Comparison of ENCODE assay signal across 10 cellular contexts in the genomic region with DNA sequence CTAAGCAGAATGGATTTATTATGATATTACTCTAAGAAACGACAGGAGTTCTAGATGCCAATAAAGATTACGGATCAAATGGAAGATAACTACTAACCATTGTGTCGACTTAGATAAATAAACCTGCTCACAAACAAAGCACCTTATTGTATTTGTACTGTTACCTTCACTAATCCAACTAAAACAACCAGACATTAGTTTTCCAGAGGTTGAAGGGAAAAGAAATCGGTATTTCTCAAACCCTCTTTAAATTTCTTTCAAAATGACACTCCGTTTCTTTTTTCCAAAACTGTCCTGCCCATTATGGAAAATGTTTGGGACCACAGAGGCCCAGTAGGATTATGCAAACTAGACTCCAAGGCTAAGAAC. TPM values are rescaled to one million over a fixed set of nuclear protein-coding genes. Genes with fewer than 3 reads are reported as not detected.
DNase-seq lines count a peak whose midpoint lies in the region; ATAC-seq, FAIRE-seq and TF ChIP-seq lines count a peak whose summit lies in the region.
"Had no signal": no experiment of that assay in that cellular context is flagged by ENCODE, and none has a peak within 500 bp of the region (broad histone marks: within the 10 kb centered on the region; RNA-seq: fewer than 3 reads in every experiment).

No MANE protein-coding gene starts in this region.

- no peak for ATAC-seq in T-cell (replicated peaks in 1 of 4)
- no peak for ATAC-seq in GM18502 (IDR thresholded peaks at IDR 0.05; ENCODE audit: poor library complexity, unreplicated experiment)

- H3K4me3 ChIP-seq in fibroblast of pulmonary artery (replicated peaks; ENCODE audit: low read depth, low read length) (peak overlapping the region; percentile 66), skeletal muscle cell (ENCODE audit: low read depth, low read length) (peak overlapping the region; percentile 91), small intestine (ENCODE audit: low read depth in 1 of 2, low read length in 2 of 2) (no peak overlapping the region), mesendoderm (ENCODE audit: low read length) (no peak overlapping the region)

- H3K4me1 Mint-ChIP-seq in T-cell = peaks cover 57 to 72% (median 60%) of the 10 kb centered on the region in 3 donors

- POLR2A ChIA-PET in T-cell (lab: Charles Lee) = interaction anchor here (0.6 to 1.3 kb wide), 3 partner anchors 9 to 65 kb away, joined by 3 to 9 read pairs (median 5); a partner anchor contains a TSS

- 62 to 71% (median 65%) methylated on average over 5 of the region's 5 CpGs for WGBS in small intestine, 3 donors
- no CpG with 5 or more reads among the region's 5 CpGs for WGBS in mesendoderm (ENCODE audit: extremely low coverage, insufficient coverage, low lambda C conversion rate)

- H4K8ac ChIP-seq in mesendoderm (ENCODE audit: low read depth, low read length) = no peak overlapping the region

- H3K23ac ChIP-seq in mesendoderm (ENCODE audit: low read length) = no peak overlapping the region

- no peaks in the 10 kb centered on the region for H3K36me3 ChIP-seq in small intestine (ENCODE audit: control insufficient read depth in 2 of 2, insufficient read depth in 2 of 2, low read length in 2 of 2)
- no peaks in the 10 kb centered on the region for H3K36me3 ChIP-seq in mesendoderm (ENCODE audit: control insufficient read depth, insufficient read depth, low read length)
- H3K36me3 ChIP-seq: left lung had no signal

- peak overlapping the region; percentile 44 to 88 for H3K27ac Mint-ChIP-seq in T-cell

- FAIRE-seq in GM12891 (lab: Jason Lieb, UNC) (peak; percentile 20), small intestine (lab: Jason Lieb, UNC) (no peak)

- H2AK5ac ChIP-seq in mesendoderm (ENCODE audit: low read length) = no peak overlapping the region

- no peaks in the 10 kb centered on the region for H3K27me3 ChIP-seq in small intestine (ENCODE audit: control insufficient read depth in 2 of 2, insufficient read depth in 2 of 2, low read length in 2 of 2)
- H3K27me3 ChIP-seq in mesendoderm (ENCODE audit: insufficient read depth, low read length, poor library complexity) = peaks cover 18% of the 10 kb centered on the region

- DNase-seq in GM12891 (ENCODE audit: insufficient read length, low spot score) (no peak), T-cell (no peak), fibroblast of pulmonary artery (ENCODE audit: low read depth) (no peak), skeletal muscle cell (ENCODE audit: low read depth) (no peak), small intestine (no peak), mesendoderm (no peak), 8988T (no peak)
- DNase-seq: cerebellar nuclear complex had no signal

- no peak overlapping the region for H3K9ac ChIP-seq in mesendoderm (ENCODE audit: low read length)

- no peak overlapping the region for H2BK15ac ChIP-seq in mesendoderm (replicated peaks; ENCODE audit: low read depth)

- H4K5ac ChIP-seq in mesendoderm (ENCODE audit: low read length) = no peak overlapping the region

- no peak for TF ChIP-seq POLR2A in GM12891 (IDR thresholded peaks at IDR 0.05; ENCODE audit: low read depth, low read length)

- TF ChIP-seq CTCF in fibroblast of pulmonary artery (IDR thresholded peaks at IDR 0.05; ENCODE audit: low read length, missing control alignments) = no peak

- H3K79me1 ChIP-seq in mesendoderm (ENCODE audit: low read length) = no peaks in the 10 kb centered on the region

- H3K9me3 Mint-ChIP-seq in T-cell = no peaks in the 10 kb centered on the region

- no peak overlapping the region for H3K56ac ChIP-seq in mesendoderm (ENCODE audit: low read length)

- H3K36me3 Mint-ChIP-seq in T-cell = peaks cover 7% of the 10 kb centered on the region

- H3K4me1 ChIP-seq in small intestine (ENCODE audit: control insufficient read depth in 2 of 2, insufficient read depth in 1 of 2, low read depth in 1 of 2, low read length in 1 of 2) = peaks cover 0 to 2% of the 10 kb centered on the region in 2 donors
- H3K4me1 ChIP-seq in mesendoderm (ENCODE audit: control insufficient read depth, low read depth, low read length) = peaks cover 3% of the 10 kb centered on the region

- H2BK120ac ChIP-seq in mesendoderm (ENCODE audit: low read depth, low read length) = no peak overlapping the region

- no peaks in the 10 kb centered on the region for H3K9me3 ChIP-seq in small intestine (ENCODE audit: control insufficient read depth, low read depth)
- H3K9me3 ChIP-seq: left lung had no signal

- no peak overlapping the region for H3K18ac ChIP-seq in mesendoderm (ENCODE audit: low read length)

- CTCF ChIA-PET in T-cell (lab: Charles Lee) = interaction anchor here in 1 of 2 donors (0.6 kb wide), 1 partner anchor 228 kb away, joined by 3 read pairs; no protein-coding TSS in a partner anchor

- H3K4me2 ChIP-seq in mesendoderm (ENCODE audit: low read length) = no peak overlapping the region

- no peaks in the 10 kb centered on the region for H3K79me2 ChIP-seq in mesendoderm (ENCODE audit: control insufficient read depth, insufficient read depth, low read length)

- no peak overlapping the region for H2BK5ac ChIP-seq in mesendoderm (ENCODE audit: low read length)

- no peak overlapping the region for H3K4ac ChIP-seq in mesendoderm (ENCODE audit: low read depth, low read length)

- no peaks in the 10 kb centered on the region for H3K27me3 Mint-ChIP-seq in T-cell

- peak overlapping the region; percentile 83 to 98 (median 96) for H3K4me3 Mint-ChIP-seq in T-cell

- no peak overlapping the region for H3K27ac ChIP-seq in small intestine (ENCODE audit: low read depth in 1 of 2, low read length in 1 of 2)
- no peak overlapping the region for H3K27ac ChIP-seq in mesendoderm (ENCODE audit: low read depth, low read length)

TF ChIP-seq in GM12891, 5 proteins besides CTCF, POLR2A, EP300 and RAD21:
- TF ChIP-seq SPI1 (IDR thresholded peaks at IDR 0.05; ENCODE audit: low read depth, low read length) = no peak
- no peak for TF ChIP-seq PAX5 (IDR thresholded peaks at IDR 0.05; ENCODE audit: insufficient read depth, low read length, severe bottlenecking)
- TF ChIP-seq TAF1 (IDR thresholded peaks at IDR 0.05; ENCODE audit: low read depth, low read length) = no peak
- TF ChIP-seq POU2F2 (IDR thresholded peaks at IDR 0.05; ENCODE audit: low read depth, low read length) = no peak
- TF ChIP-seq POLR2AphosphoS5 (IDR thresholded peaks at IDR 0.05; ENCODE audit: low read depth, low read length) = no peak

RNA-seq across cellular contexts. Expression of a gene that starts 2.8 kb away (rescaled TPM):
- 34.2 TPM for polyA plus RNA-seq in GM12891 (2012; ENCODE audit: low read depth, missing spikeins)
- total RNA-seq in T-cell = 10 to 100 TPM; 51.8 to 96.6 (median 58.9) TPM
- polyA plus RNA-seq in small intestine = 10 to 100 TPM in 2 of 3 donors, 1 to 10 TPM in 1; 8.9 to 14.9 (median 13.2) TPM
- 1.8 TPM for polyA plus RNA-seq in mesendoderm (2013, experiment 1 of 2)
- 2.0 TPM for polyA plus RNA-seq in mesendoderm (2013, experiment 2 of 2)

Comparison
In these comparisons a context has a peak if more than half of its experiments do, and no peak if none do; other contexts are left out.
1. H3K4me3 ChIP-seq: peak in fibroblast of pulmonary artery (single experiment) and skeletal muscle cell (single experiment); none in small intestine (0 of 2) and mesendoderm (single experiment).